ENCODE assay signal across 8 cellular contexts in genomic region chr5:141701341-141702119, GRCh38. TPM values are rescaled to one million over a fixed set of nuclear protein-coding genes. Genes with fewer than 3 reads are reported as not detected.
DNase-seq lines count a peak whose midpoint lies in the region; ATAC-seq and TF ChIP-seq lines count a peak whose summit lies in the region.

No MANE protein-coding gene starts in this region.

- H4K20me1 ChIP-seq in osteoblast (ENCODE audit: insufficient read depth, low read length) = no peaks in the 10 kb centered on the region

- H3K4me1 ChIP-seq in osteoblast (ENCODE audit: insufficient read depth, low read length) (peaks cover 16% of the 10 kb centered on the region), upper lobe of left lung (peaks cover 15 to 21% (median 18%) of the 10 kb centered on the region in 4 donors)

- H3K27ac Mint-ChIP-seq in activated T-helper 17 cell treated with anti-CD3 and anti-CD28 coated beads, Interleukin-2, amount 50 U/mL, for 72 hours = peak overlapping the region; percentile 78

- H3K79me2 ChIP-seq in osteoblast (ENCODE audit: insufficient read depth, low read length) = no peaks in the 10 kb centered on the region

- no peak for TF ChIP-seq EP300 in upper lobe of left lung (IDR thresholded peaks at IDR 0.05)

- 31 to 35% methylated on average over 15 to 16 of the region's 16 CpGs for whole genome bisulfite sequencing in upper lobe of left lung, 2 donors

- no peak for TF ChIP-seq POLR2A in upper lobe of left lung (IDR thresholded peaks at IDR 0.05)

- H2AFZ ChIP-seq in osteoblast (ENCODE audit: low read length) = no peak overlapping the region

- no peaks in the 10 kb centered on the region for H3K36me3 ChIP-seq in osteoblast (ENCODE audit: insufficient read depth, low read length)
- no peaks in the 10 kb centered on the region for H3K36me3 ChIP-seq in upper lobe of left lung

- no peaks in the 10 kb centered on the region for H3K36me3 Mint-ChIP-seq in activated T-helper 17 cell treated with anti-CD3 and anti-CD28 coated beads, Interleukin-2, amount 50 U/mL, for 72 hours (ENCODE audit: low read depth)

- peaks cover 66% of the 10 kb centered on the region for H3K27me3 ChIP-seq in osteoblast (ENCODE audit: insufficient read depth, low read length)
- peaks cover 0 to 6% (median 2%) of the 10 kb centered on the region in 4 donors for H3K27me3 ChIP-seq in upper lobe of left lung

- no peak for TF ChIP-seq CTCF in osteoblast (IDR thresholded peaks at IDR 0.05; ENCODE audit: extremely low read depth, low read depth, low read length)
- no peak for TF ChIP-seq CTCF in upper lobe of left lung (IDR thresholded peaks at IDR 0.05)

- no peak for DNase-seq in osteoblast (ENCODE audit: insufficient read length, low spot score, missing footprints)
- DNase-seq in NOMO-1 (lab: John Stamatoyannopoulos, UW; ENCODE audit: unreplicated experiment in 2 of 2) = no peak
- no peak for DNase-seq in upper lobe of left lung
- DNase-seq in dermis blood vessel endothelial cell = no peak
- DNase-seq in NCI-H146 treated with DMSO at 0.1 percent for 48 hours (lab: John Stamatoyannopoulos, UW; ENCODE audit: unreplicated experiment) = no peak

- no peaks in the 10 kb centered on the region for H3K9me3 Mint-ChIP-seq in activated T-helper 17 cell treated with anti-CD3 and anti-CD28 coated beads, Interleukin-2, amount 50 U/mL, for 72 hours

- H3K4me1 Mint-ChIP-seq in activated T-helper 17 cell treated with anti-CD3 and anti-CD28 coated beads, Interleukin-2, amount 50 U/mL, for 72 hours = peaks cover 8% of the 10 kb centered on the region

- H3K9me3 ChIP-seq in osteoblast (ENCODE audit: low read depth, low read length) (no peaks in the 10 kb centered on the region), upper lobe of left lung (no peaks in the 10 kb centered on the region)

- ATAC-seq in GM19043 (IDR thresholded peaks at IDR 0.05; ENCODE audit: low read depth, unreplicated experiment) (peak; percentile 64), HG02610 (IDR thresholded peaks at IDR 0.05; ENCODE audit: unreplicated experiment) (peak; percentile 53), upper lobe of left lung (ENCODE audit: low FRiP score in 2 of 2) (no peak)
- ATAC-seq in activated T-helper 17 cell treated with anti-CD3 and anti-CD28 coated beads, Interleukin-2, amount 50 U/mL, for 72 hours (replicated peaks) = peak; percentile 75

- H3K4me2 ChIP-seq in osteoblast (ENCODE audit: insufficient read depth, low read length) = peak overlapping the region; percentile 91

- H3K27me3 Mint-ChIP-seq in activated T-helper 17 cell treated with anti-CD3 and anti-CD28 coated beads, Interleukin-2, amount 50 U/mL, for 72 hours = peaks cover 15% of the 10 kb centered on the region

- H3K4me3 ChIP-seq in osteoblast (ENCODE audit: insufficient read depth, low read length) (no peak overlapping the region), upper lobe of left lung (peak overlapping the region in 1 of 4 donors; percentile 59)

- H3K27ac ChIP-seq in osteoblast (ENCODE audit: low read depth, low read length) = no peak overlapping the region
- H3K27ac ChIP-seq in upper lobe of left lung = no peak overlapping the region

- no peak overlapping the region for H3K4me3 Mint-ChIP-seq in activated T-helper 17 cell treated with anti-CD3 and anti-CD28 coated beads, Interleukin-2, amount 50 U/mL, for 72 hours

RNA-seq across cellular contexts. Expression of gene ARAP3, which starts 19.5 kb away (rescaled TPM):
- 10 to 100 TPM in 1 of 2 donors, 1 to 10 TPM in 1; 7.1 to 19.6 TPM for total RNA-seq in activated T-helper 17 cell treated with anti-CD3 and anti-CD28 coated beads, Interleukin-2, amount 50 U/mL, for 72 hours
- total RNA-seq in osteoblast (2.1 and 2.2 TPM in 2 replicates), upper lobe of left lung (10 to 100 TPM; 10.1 to 43.0 (median 27.7) TPM), dermis blood vessel endothelial cell (46.1 and 65.8 TPM in 2 replicates)

RNA-seq across cellular contexts. Expression of gene FCHSD1, which starts 50.3 kb away (rescaled TPM):
- 100 to 1,000 TPM in 1 of 2 donors, 10 to 100 TPM in 1; 38.7 to 113 TPM for total RNA-seq in activated T-helper 17 cell treated with anti-CD3 and anti-CD28 coated beads, Interleukin-2, amount 50 U/mL, for 72 hours
- total RNA-seq in osteoblast = 21.8 and 22.4 TPM in 2 replicates
- total RNA-seq in upper lobe of left lung = 100 to 1,000 TPM in 1 of 6 donors, 10 to 100 TPM in 5; 10.2 to 106 (median 32.7) TPM
- total RNA-seq in dermis blood vessel endothelial cell = 20.9 and 24.0 TPM in 2 replicates

Comparison
In these comparisons a context has a peak if more than half of its experiments do, and no peak if none do; other contexts are left out.
1. ATAC-seq: peak in GM19043 (single experiment), HG02610 (single experiment) and activated T-helper 17 cell treated with anti-CD3 and anti-CD28 coated beads, Interleukin-2, amount 50 U/mL, for 72 hours (single experiment); none in upper lobe of left lung (0 of 2).